9 cellular contexts compared by ENCODE assay signal in the genomic region with DNA sequence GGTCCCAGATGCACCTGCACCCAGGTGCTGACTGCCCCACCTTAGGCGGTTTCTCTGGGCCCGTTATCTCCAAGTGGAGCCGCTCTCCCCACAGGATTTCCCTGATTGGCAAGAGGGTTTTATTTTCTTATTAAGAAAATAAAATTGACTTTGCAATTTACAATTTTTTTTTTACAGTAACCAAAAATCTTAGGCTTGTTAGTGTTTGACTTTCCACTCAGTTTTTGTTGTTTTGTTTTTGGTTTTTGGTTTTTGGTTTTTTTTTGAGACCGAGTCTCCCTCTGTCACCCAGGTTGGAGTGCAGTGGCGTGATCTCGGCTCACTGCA. TPM values are rescaled to one million over a fixed set of nuclear protein-coding genes. Genes with fewer than 3 reads are reported as not detected.
A peak's percentile ranks its signal among the peaks of the same experiment; 100 is the strongest.
DNase-seq lines count a peak whose midpoint lies in the region; ATAC-seq, FAIRE-seq and TF ChIP-seq lines count a peak whose summit lies in the region.
"Had no signal": no experiment of that assay in that cellular context is flagged by ENCODE, and none has a peak within 500 bp of the region (broad histone marks: within the 10 kb centered on the region; RNA-seq: fewer than 3 reads in every experiment).

No MANE protein-coding gene starts in this region.

- H4K20me1 ChIP-seq in DOHH2 (ENCODE audit: control insufficient read depth, insufficient read depth, low read depth, low read length) (peaks cover 5% of the 10 kb centered on the region; the same call in 1 of the 2 replicates), fibroblast of lung (ENCODE audit: control insufficient read depth, extremely low read depth, insufficient read depth, low read length) (no peaks in the 10 kb centered on the region)

- H3K9me3 ChIP-seq in DOHH2 (ENCODE audit: control insufficient read depth, insufficient read depth, low read length): no peaks in the 10 kb centered on the region
- no peaks in the 10 kb centered on the region for H3K9me3 ChIP-seq in T-helper 17 cell (ENCODE audit: control insufficient read depth, low read length, poor library complexity, severe bottlenecking)
- H3K9me3 ChIP-seq in fibroblast of lung (ENCODE audit: control insufficient read depth, insufficient read depth, low read depth, low read length): no peaks in the 10 kb centered on the region

- H3K4me3 Mint-ChIP-seq in T-helper 17 cell: peak overlapping the region; percentile 88

- H3K27me3 ChIP-seq in DOHH2 (ENCODE audit: control insufficient read depth, low read length) (peaks cover 6% of the 10 kb centered on the region; the same call in 1 of the 2 replicates), fibroblast of lung (ENCODE audit: control insufficient read depth, insufficient read depth, low read length) (no peaks in the 10 kb centered on the region), rectal smooth muscle tissue (ENCODE audit: control insufficient read depth, insufficient read depth, low read length) (no peaks in the 10 kb centered on the region)

- H2AFZ ChIP-seq in fibroblast of lung (ENCODE audit: low read length): peak overlapping the region; percentile 64

- ATAC-seq in T-helper 17 cell (no peak), HG03378 (IDR thresholded peaks at IDR 0.05; ENCODE audit: unreplicated experiment) (no peak), GM18870 (IDR thresholded peaks at IDR 0.05; ENCODE audit: unreplicated experiment) (no peak)

- H3F3A ChIP-seq in DOHH2 (ENCODE audit: control insufficient read depth, insufficient read depth): no peaks in the 10 kb centered on the region

- H3K9me2 ChIP-seq in DOHH2 (replicated peaks; ENCODE audit: control insufficient read depth, low read length): no peaks in the 10 kb centered on the region

- H3K36me3 Mint-ChIP-seq in T-helper 17 cell (ENCODE audit: low read depth): no peaks in the 10 kb centered on the region

- TF ChIP-seq CTCF in DOHH2 (IDR thresholded peaks at IDR 0.05; ENCODE audit: low read depth, low read length, poor library complexity, severe bottlenecking) (no peak), fibroblast of lung (conservative IDR thresholded peaks at IDR 0.05 in 1 of 2, IDR thresholded peaks at IDR 0.05 in 1 of 2; ENCODE audit: low read depth in 1 of 2, low read length in 2 of 2) (no peak)

- H3K27ac ChIP-seq in DOHH2 (ENCODE audit: low read depth, low read length): no peak overlapping the region
- H3K27ac ChIP-seq in fibroblast of lung (ENCODE audit: insufficient read depth, low read length): no peak overlapping the region
- peak overlapping the region; percentile 66 for H3K27ac ChIP-seq in rectal smooth muscle tissue (ENCODE audit: low read depth, low read length)

- H3K4me2 ChIP-seq in DOHH2 (ENCODE audit: low read length): peak overlapping the region; percentile 68
- peak overlapping the region; percentile 82 for H3K4me2 ChIP-seq in fibroblast of lung (ENCODE audit: extremely low read depth, insufficient read depth, low read length)

- H3K4me3 ChIP-seq in DOHH2 (ENCODE audit: low read length) (peak overlapping the region; percentile 68), fibroblast of lung (replicated peaks in 1 of 4; ENCODE audit: control extremely low read depth in 1 of 4, insufficient read depth in 1 of 4, low read depth in 3 of 4, low read length in 4 of 4) (peak overlapping the region; percentile 54 to 74 (median 64)), rectal smooth muscle tissue (ENCODE audit: low read length) (peak overlapping the region; percentile 56)

- no peaks in the 10 kb centered on the region for H3K79me2 ChIP-seq in DOHH2 (ENCODE audit: control insufficient read depth, low read length)
- H3K79me2 ChIP-seq in fibroblast of lung (ENCODE audit: control insufficient read depth, insufficient read depth, low read length): no peaks in the 10 kb centered on the region

- H3K36me3 ChIP-seq in DOHH2 (ENCODE audit: control insufficient read depth, low read length): no peaks in the 10 kb centered on the region
- H3K36me3 ChIP-seq in fibroblast of lung (ENCODE audit: control insufficient read depth, insufficient read depth, low read length): peaks cover 3% of the 10 kb centered on the region
- H3K36me3 ChIP-seq in rectal smooth muscle tissue (ENCODE audit: control insufficient read depth, insufficient read depth, low read length): peaks cover 7% of the 10 kb centered on the region

- H3K27me3 Mint-ChIP-seq in T-helper 17 cell: no peaks in the 10 kb centered on the region

- no peak for FAIRE-seq in H54 (lab: Jason Lieb, UNC)
- FAIRE-seq: TTC549 had no signal

- H3K4me1 ChIP-seq in DOHH2 (ENCODE audit: control insufficient read depth, low read length): peaks cover 10% of the 10 kb centered on the region; the same call in 1 of the 2 replicates
- H3K4me1 ChIP-seq in fibroblast of lung (ENCODE audit: control insufficient read depth, extremely low read depth, insufficient read depth, low read length): peaks cover 4% of the 10 kb centered on the region
- peaks cover 4% of the 10 kb centered on the region for H3K4me1 ChIP-seq in rectal smooth muscle tissue (ENCODE audit: control insufficient read depth, insufficient read depth, low read length)

- DNase-seq in T-helper 17 cell (no peak), fibroblast of lung (ENCODE audit: low read depth in 2 of 2) (no peak), H54 (ENCODE audit: insufficient read length, low spot score) (no peak)
- DNase-seq in activated CD4-positive, alpha-beta T cell treated with anti-CD3 and anti-CD28 coated beads, Interleukin-2, amount 50 U/mL, for 1 hour: no peak

- H3K27ac Mint-ChIP-seq in T-helper 17 cell: peak overlapping the region; percentile 71

- H3K9ac ChIP-seq in fibroblast of lung (ENCODE audit: insufficient read depth, low read length) (peak overlapping the region; percentile 62), rectal smooth muscle tissue (ENCODE audit: low read length) (no peak overlapping the region)

- TF ChIP-seq POLR2A in H54 (IDR thresholded peaks at IDR 0.05; ENCODE audit: low read depth, low read length): no peak

- H3K4me1 Mint-ChIP-seq in T-helper 17 cell: peaks cover 17% of the 10 kb centered on the region

RNA-seq across cellular contexts. Expression of gene CCDC27, which starts 4.8 kb away (rescaled TPM):
- not detected for total RNA-seq in T-helper 17 cell
- total RNA-seq in fibroblast of lung: not detected in 2 replicates
- not detected in 2 replicates for polyA plus RNA-seq in fibroblast of lung
- not detected in 2 replicates for polyA plus RNA-seq in fibroblast of lung (2012)
- polyA minus RNA-seq in fibroblast of lung (ENCODE audit: low replicate concordance): not detected in 2 replicates

RNA-seq across cellular contexts. Expression of gene SMIM1, which starts 25.1 kb away (rescaled TPM):
- 1 to 10 TPM in 1 of 2 donors, under 1 TPM in 1; 0.75 to 1.5 TPM for total RNA-seq in T-helper 17 cell
- total RNA-seq in fibroblast of lung: 1.5 and 2.0 TPM in 2 replicates
- polyA plus RNA-seq in fibroblast of lung: not detected in 2 replicates
- polyA plus RNA-seq in fibroblast of lung (2012): 1.0 and 1.5 TPM in 2 replicates
- not detected in 2 replicates for polyA minus RNA-seq in fibroblast of lung (ENCODE audit: low replicate concordance)

RNA-seq across cellular contexts. Expression of gene LRRC47, which starts 48.8 kb away (rescaled TPM):
- total RNA-seq in T-helper 17 cell (10 to 100 TPM; 35.1 to 37.9 TPM), fibroblast of lung (25.1 and 26.7 TPM in 2 replicates)
- polyA plus RNA-seq in fibroblast of lung: 28.8 and 32.4 TPM in 2 replicates
- 29.8 and 30.4 TPM in 2 replicates for polyA plus RNA-seq in fibroblast of lung (2012)
- polyA minus RNA-seq in fibroblast of lung (ENCODE audit: low replicate concordance): 9.9 and 11.0 TPM in 2 replicates
